In the genomic region with DNA sequence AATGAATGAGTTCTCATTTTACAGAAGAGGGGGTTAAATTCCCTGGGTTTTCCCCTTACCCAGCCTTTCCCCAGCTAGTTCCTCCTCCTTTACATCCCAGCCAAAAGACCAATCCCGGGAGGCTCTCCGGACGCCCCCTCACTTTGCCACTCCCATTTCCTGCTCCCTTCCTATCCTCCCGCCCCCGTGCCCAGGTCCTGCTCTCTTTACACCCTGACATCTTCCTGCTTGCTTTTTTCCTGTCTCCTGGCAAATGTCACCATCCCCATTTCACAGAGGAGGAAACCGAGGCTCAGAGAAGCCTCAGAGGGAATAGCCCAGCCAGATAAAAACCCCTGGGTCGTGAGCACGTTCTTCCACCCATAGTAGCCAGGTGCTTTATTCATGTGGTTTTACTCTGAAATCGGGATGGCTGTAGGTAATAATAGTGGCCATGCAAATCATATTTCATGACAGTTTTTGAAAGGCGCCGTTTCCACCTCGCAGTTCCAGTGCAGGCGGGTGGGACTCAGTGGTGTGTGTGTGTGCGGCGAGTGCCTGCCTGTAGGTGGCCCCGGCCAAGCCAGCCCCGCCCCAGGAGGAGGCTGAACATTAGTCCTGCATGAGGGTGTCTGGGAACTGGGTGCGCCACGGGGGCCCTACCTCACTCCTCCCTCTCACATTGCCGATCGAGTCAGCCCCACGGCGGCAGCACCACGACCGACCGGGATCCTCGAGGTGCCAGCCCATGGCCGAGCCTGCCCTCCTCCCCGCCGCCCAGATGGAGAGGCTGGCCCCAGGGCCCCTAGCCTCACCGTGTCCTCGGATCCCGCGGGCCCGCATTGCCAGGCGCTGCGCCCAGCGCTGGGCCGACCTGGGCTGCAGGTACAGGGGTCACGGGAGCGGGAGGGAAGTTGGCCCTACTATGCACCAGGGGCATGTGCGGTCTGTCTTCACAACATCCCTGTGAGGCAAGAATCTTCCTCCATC, we compare ENCODE assay signal across 8 cellular contexts. TPM values are rescaled to one million over a fixed set of nuclear protein-coding genes. Genes with fewer than 3 reads are reported as not detected.
A peak's percentile ranks its signal among the peaks of the same experiment; 100 is the strongest.
DNase-seq lines count a peak whose midpoint lies in the region; ATAC-seq, FAIRE-seq and TF ChIP-seq lines count a peak whose summit lies in the region.

A gene (plus strand): TSS at position 594 of the 969 bp plus-strand sequence.

- no peak within 1 kb of the TSS for H3K9ac ChIP-seq in kidney (ENCODE audit: low read length in 2 of 2)

- no peaks in the 10 kb centered on the region for H3K9me3 ChIP-seq in kidney (ENCODE audit: control insufficient read depth in 1 of 2, low read length in 2 of 2)

- no peak within 1 kb of the TSS for H3K27ac Mint-ChIP-seq in activated T-helper 1 cell treated with anti-CD3 and anti-CD28 coated beads, Interleukin-12 subunit alpha, Interleukin-12 subunit beta, Interleukin-2, Interleukin-4 antibody, amounts not matched to agents 30 ng/mL and 10 ng/mL and 1 ng/mL, durations not matched to agents 14 hours and 24 hours and 36 hours
- H3K27ac Mint-ChIP-seq in type B pancreatic cell: peak within 1 kb of the TSS; percentile 74

- TF ChIP-seq CTCF in kidney (IDR thresholded peaks at IDR 0.05; ENCODE audit: borderline replicate concordance, extremely low read depth, insufficient read depth) (no peak), type B pancreatic cell (conservative IDR thresholded peaks at IDR 0.05) (peak; percentile 53)

- no peaks in the 10 kb centered on the region for H3K36me3 ChIP-seq in kidney (ENCODE audit: control insufficient read depth in 1 of 2, insufficient read depth in 2 of 2, low read length in 2 of 2)

- no peaks in the 10 kb centered on the region for H3K36me3 Mint-ChIP-seq in activated T-helper 1 cell treated with anti-CD3 and anti-CD28 coated beads, Interleukin-12 subunit alpha, Interleukin-12 subunit beta, Interleukin-2, Interleukin-4 antibody, amounts not matched to agents 30 ng/mL and 10 ng/mL and 1 ng/mL, durations not matched to agents 14 hours and 24 hours and 36 hours (ENCODE audit: low read depth)
- no peaks in the 10 kb centered on the region for H3K36me3 Mint-ChIP-seq in type B pancreatic cell

- peaks cover 0 to 13% of the 10 kb centered on the region in 2 donors for H3K4me1 ChIP-seq in kidney (ENCODE audit: control insufficient read depth in 1 of 2, insufficient read depth in 1 of 2, low read depth in 1 of 2, low read length in 2 of 2)

- DNase-seq in D341Med (ENCODE audit: low spot score): peak; percentile 67
- no peak for DNase-seq in activated T-helper 1 cell treated with anti-CD3 and anti-CD28 coated beads, Interleukin-12 subunit alpha, Interleukin-12 subunit beta, Interleukin-2, Interleukin-4 antibody, amounts not matched to agents 30 ng/mL and 10 ng/mL and 1 ng/mL, durations not matched to agents 14 hours and 24 hours and 36 hours (ENCODE audit: low spot score)
- peak; percentile 87 for DNase-seq in kidney
- no peak for DNase-seq in type B pancreatic cell (ENCODE audit: extremely low spot score, unreplicated experiment)
- DNase-seq in NCI-H774 (lab: John Stamatoyannopoulos, UW): no peak
- no peak for DNase-seq in posterior cingulate gyrus

- FAIRE-seq in kidney (lab: Jason Lieb, UNC): no peak

- H3K4me3 ChIP-seq in kidney (ENCODE audit: low read length in 2 of 2): peak within 1 kb of the TSS in 1 of 2 donors; percentile 38

- H3K27me3 Mint-ChIP-seq in activated T-helper 1 cell treated with anti-CD3 and anti-CD28 coated beads, Interleukin-12 subunit alpha, Interleukin-12 subunit beta, Interleukin-2, Interleukin-4 antibody, amounts not matched to agents 30 ng/mL and 10 ng/mL and 1 ng/mL, durations not matched to agents 14 hours and 24 hours and 36 hours (ENCODE audit: insufficient read depth): peaks cover 46% of the 10 kb centered on the region
- peaks cover 69% of the 10 kb centered on the region for H3K27me3 Mint-ChIP-seq in type B pancreatic cell

- intact Hi-C loops in activated T-helper 1 cell treated with anti-CD3 and anti-CD28 coated beads, Interleukin-12 subunit alpha, Interleukin-12 subunit beta, Interleukin-2, Interleukin-4 antibody, amounts not matched to agents 30 ng/mL and 10 ng/mL and 1 ng/mL, durations not matched to agents 14 hours and 24 hours and 36 hours (cut with micrococcal nuclease): no loop called here
- intact Hi-C loops in kidney (cut with DNase I): no loop called here
- intact Hi-C loops in posterior cingulate gyrus (cut with DNase I): no loop called here

- H3K9me3 Mint-ChIP-seq in activated T-helper 1 cell treated with anti-CD3 and anti-CD28 coated beads, Interleukin-12 subunit alpha, Interleukin-12 subunit beta, Interleukin-2, Interleukin-4 antibody, amounts not matched to agents 30 ng/mL and 10 ng/mL and 1 ng/mL, durations not matched to agents 14 hours and 24 hours and 36 hours: no peaks in the 10 kb centered on the region
- no peaks in the 10 kb centered on the region for H3K9me3 Mint-ChIP-seq in type B pancreatic cell

- peak; percentile 54 for ATAC-seq in HG02610 (IDR thresholded peaks at IDR 0.05; ENCODE audit: unreplicated experiment)
- no peak for ATAC-seq in HG02884 (IDR thresholded peaks at IDR 0.05; ENCODE audit: unreplicated experiment)

- H3K4me3 Mint-ChIP-seq in activated T-helper 1 cell treated with anti-CD3 and anti-CD28 coated beads, Interleukin-12 subunit alpha, Interleukin-12 subunit beta, Interleukin-2, Interleukin-4 antibody, amounts not matched to agents 30 ng/mL and 10 ng/mL and 1 ng/mL, durations not matched to agents 14 hours and 24 hours and 36 hours: peak within 1 kb of the TSS; percentile 17
- H3K4me3 Mint-ChIP-seq in type B pancreatic cell: peak within 1 kb of the TSS; percentile 73

- H3K27ac ChIP-seq in kidney (ENCODE audit: low read depth in 2 of 2, low read length in 2 of 2): no peak within 1 kb of the TSS

- H3K4me1 Mint-ChIP-seq in activated T-helper 1 cell treated with anti-CD3 and anti-CD28 coated beads, Interleukin-12 subunit alpha, Interleukin-12 subunit beta, Interleukin-2, Interleukin-4 antibody, amounts not matched to agents 30 ng/mL and 10 ng/mL and 1 ng/mL, durations not matched to agents 14 hours and 24 hours and 36 hours (ENCODE audit: low read depth): peaks cover 7% of the 10 kb centered on the region
- H3K4me1 Mint-ChIP-seq in type B pancreatic cell (ENCODE audit: unreplicated experiment): peaks cover 12% of the 10 kb centered on the region

RNA-seq across cellular contexts. Expression of the gene that starts here (rescaled TPM):
- not detected in 2 replicates for total RNA-seq in activated T-helper 1 cell treated with anti-CD3 and anti-CD28 coated beads, Interleukin-12 subunit alpha, Interleukin-12 subunit beta, Interleukin-2, Interleukin-4 antibody, amounts not matched to agents 30 ng/mL and 10 ng/mL and 1 ng/mL, durations not matched to agents 14 hours and 24 hours and 36 hours
- total RNA-seq in kidney: 20.2 TPM
- 1.3 TPM for polyA plus RNA-seq in kidney (ENCODE audit: insufficient read depth, low read depth, low replicate concordance)
- total RNA-seq in type B pancreatic cell (ENCODE audit: low replicate concordance): 1.7 and 1.9 TPM in 2 replicates

Comparison
In these comparisons a context has a peak if more than half of its experiments do, and no peak if none do; other contexts are left out.
1. DNase-seq: peak in D341Med (single experiment) and kidney (single experiment); none in activated T-helper 1 cell treated with anti-CD3 and anti-CD28 coated beads, Interleukin-12 subunit alpha, Interleukin-12 subunit beta, Interleukin-2, Interleukin-4 antibody, amounts not matched to agents 30 ng/mL and 10 ng/mL and 1 ng/mL, durations not matched to agents 14 hours and 24 hours and 36 hours (single experiment), type B pancreatic cell (single experiment), NCI-H774 (single experiment) and posterior cingulate gyrus (0 of 10).